21 cellular contexts compared by ENCODE assay signal in genomic region chr7:21550821-21551531, GRCh38. TPM values are rescaled to one million over a fixed set of nuclear protein-coding genes. Genes with fewer than 3 reads are reported as not detected.
DNase-seq lines count a peak whose midpoint lies in the region; ATAC-seq and TF ChIP-seq lines count a peak whose summit lies in the region.
"Had no signal": no experiment of that assay in that cellular context is flagged by ENCODE, and none has a peak within 500 bp of the region (broad histone marks: within the 10 kb centered on the region; RNA-seq: fewer than 3 reads in every experiment).

No MANE protein-coding gene starts in this region.

- no peaks in the 10 kb centered on the region for H3F3A ChIP-seq in PC-3 (ENCODE audit: low read length, unreplicated experiment)

- intact Hi-C loops in PC-3 (cut with micrococcal nuclease): no loop called here

- no peaks in the 10 kb centered on the region for H3K9me3 Mint-ChIP-seq in activated naive CD8-positive, alpha-beta T cell treated with anti-CD3 and anti-CD28 coated beads, Interleukin-2, amount 50 U/mL, for 24 hours

- H3K4me2 ChIP-seq in PC-3 (ENCODE audit: low read length): no peak overlapping the region
- H3K4me2 ChIP-seq: smooth muscle cell had no signal

- peak overlapping the region; percentile 11 for H3K27ac ChIP-seq in PC-3 (ENCODE audit: low read length)
- H3K27ac ChIP-seq in SJCRH30: no peak overlapping the region
- H3K27ac ChIP-seq: ascending aorta, colonic mucosa, pancreas, vagina had no signal

- H3K27me3 Mint-ChIP-seq in activated naive CD8-positive, alpha-beta T cell treated with anti-CD3 and anti-CD28 coated beads, Interleukin-2, amount 50 U/mL, for 24 hours: peaks cover 3% of the 10 kb centered on the region

- H4K20me1 ChIP-seq in PC-3 (ENCODE audit: low read length): no peaks in the 10 kb centered on the region

- H3K9me2 ChIP-seq in PC-3 (replicated peaks; ENCODE audit: low read length): no peaks in the 10 kb centered on the region

- H3K9me3 ChIP-seq in PC-3 (ENCODE audit: low read length) (no peaks in the 10 kb centered on the region), SJCRH30 (replicated peaks) (no peaks in the 10 kb centered on the region)
- H3K9me3 ChIP-seq: ascending aorta, colonic mucosa, pancreas, vagina had no signal

- no peak; the same call in 1 of the 2 replicates for ATAC-seq in PC-3
- ATAC-seq in activated naive CD8-positive, alpha-beta T cell treated with anti-CD3 and anti-CD28 coated beads, Interleukin-2, amount 50 U/mL, for 24 hours: no peak

- H3K4me3 ChIP-seq in PC-3 (ENCODE audit: low read length) (no peak overlapping the region), SJCRH30 (no peak overlapping the region)
- H3K4me3 ChIP-seq: ascending aorta, colonic mucosa, pancreas, smooth muscle cell, vagina had no signal

- POLR2A ChIA-PET in PC-3 (lab: Charles Lee; ENCODE audit: unreplicated experiment): no interaction called here

- H3K36me3 ChIP-seq in PC-3 (ENCODE audit: low read depth, low read length) (no peaks in the 10 kb centered on the region), SJCRH30 (no peaks in the 10 kb centered on the region)
- H3K36me3 ChIP-seq: ascending aorta, colonic mucosa, pancreas, vagina had no signal

- no peak overlapping the region for H2AFZ ChIP-seq in PC-3 (ENCODE audit: low read length)

- H3K4me3 Mint-ChIP-seq in activated naive CD8-positive, alpha-beta T cell treated with anti-CD3 and anti-CD28 coated beads, Interleukin-2, amount 50 U/mL, for 24 hours: no peak overlapping the region
- H3K4me3 Mint-ChIP-seq: B cell had no signal

- H3K27ac Mint-ChIP-seq in activated naive CD8-positive, alpha-beta T cell treated with anti-CD3 and anti-CD28 coated beads, Interleukin-2, amount 50 U/mL, for 24 hours: no peak overlapping the region
- H3K27ac Mint-ChIP-seq: B cell had no signal

- H3K79me2 ChIP-seq in PC-3 (ENCODE audit: low read length): no peaks in the 10 kb centered on the region

- CTCF ChIA-PET in PC-3 (lab: Charles Lee): interaction anchor here (1.5 kb wide), 1 partner anchor 216 kb away, joined by 4 read pairs; no protein-coding TSS in a partner anchor

- no TSS peak for BruUV-seq in PC-3 (replicated peaks; lab: Mats Ljungman, UMichigan)

- H3K27me3 ChIP-seq in PC-3 (ENCODE audit: low read length): peaks cover 6% of the 10 kb centered on the region
- H3K27me3 ChIP-seq in SJCRH30: no peaks in the 10 kb centered on the region
- H3K27me3 ChIP-seq: ascending aorta, pancreas, vagina had no signal

- no peaks in the 10 kb centered on the region for H3K4me1 Mint-ChIP-seq in activated naive CD8-positive, alpha-beta T cell treated with anti-CD3 and anti-CD28 coated beads, Interleukin-2, amount 50 U/mL, for 24 hours
- H3K4me1 Mint-ChIP-seq: B cell had no signal

- no peaks in the 10 kb centered on the region for H3K36me3 Mint-ChIP-seq in activated naive CD8-positive, alpha-beta T cell treated with anti-CD3 and anti-CD28 coated beads, Interleukin-2, amount 50 U/mL, for 24 hours (ENCODE audit: low read depth)

- TF ChIP-seq CTCF in PC-3 (conservative IDR thresholded peaks at IDR 0.05; ENCODE audit: low read depth, low read length): peak; percentile 39; the same call in 1 of the 2 replicates

- H3K4me1 ChIP-seq in PC-3 (ENCODE audit: insufficient read depth, low read length) (peaks cover 24% of the 10 kb centered on the region; the same call in 1 of the 2 replicates), SJCRH30 (no peaks in the 10 kb centered on the region)
- H3K4me1 ChIP-seq: ascending aorta, colonic mucosa, pancreas, vagina had no signal

- H3K9ac ChIP-seq in PC-3 (ENCODE audit: low read length): no peak overlapping the region

- peak; percentile 55 for DNase-seq in DMS153 treated with DMSO at 0.1 percent for 48 hours (lab: John Stamatoyannopoulos, UW; ENCODE audit: unreplicated experiment)
- DNase-seq in HuH-7 (ENCODE audit: low spot score): peak; percentile 26
- DNase-seq in PC-3: peak; percentile 60
- peak; percentile 83 for DNase-seq in islet precursor cell
- no peak for DNase-seq in SJCRH30
- DNase-seq in activated naive CD8-positive, alpha-beta T cell treated with anti-CD3 and anti-CD28 coated beads, Interleukin-2, amount 50 U/mL, for 24 hours: no peak
- DNase-seq in A172 (ENCODE audit: low spot score): no peak
- DNase-seq in ureter (ENCODE audit: low spot score): no peak
- DNase-seq: activated effector memory CD4-positive, alpha-beta T cell treated with anti-CD3 and anti-CD28 coated beads, Interleukin-2, amount 50 U/mL, for 16 hours; colonic mucosa; DMS79; erythroblast; NCI-H2171 treated with DMSO at 0.1 percent for 48 hours; pancreas; stimulated activated naive CD4-positive, alpha-beta T cell treated with Interleukin-2 at 50 U/mL for 16 hours; SW 1271 had no signal

RNA-seq across cellular contexts. Expression of gene DNAH11, which starts 8.1 kb away (rescaled TPM):
- 1.6 and 5.2 TPM in 2 replicates for total RNA-seq in PC-3 (2014; rRNA removed)
- total RNA-seq in SJCRH30 (2014; rRNA removed; shearing (Covaris generic)): 1.0 and 1.1 TPM in 2 replicates
- 6.2 and 12.6 TPM in 2 replicates for total RNA-seq in A172 (2014; rRNA removed; shearing (Covaris generic))
- total RNA-seq in ureter: 0.94 TPM
- total RNA-seq: activated CD8-positive, alpha-beta memory T cell treated with anti-CD3 and anti-CD28 coated beads for 36 hours; B cell had no signal

Comparison
In these comparisons a context has a peak if more than half of its experiments do, and no peak if none do; other contexts are left out.
1. DNase-seq: peak in DMS153 treated with DMSO at 0.1 percent for 48 hours (single experiment), HuH-7 (single experiment), PC-3 (single experiment) and islet precursor cell (single experiment); none in SJCRH30 (0 of 2), activated naive CD8-positive, alpha-beta T cell treated with anti-CD3 and anti-CD28 coated beads, Interleukin-2, amount 50 U/mL, for 24 hours (single experiment), A172 (single experiment) and ureter (single experiment).